2 cellular contexts compared by ENCODE assay signal in genomic region chr3:17442332-17443049, GRCh38.
TF ChIP-seq lines count a peak whose summit lies in the region.

No MANE protein-coding gene starts in this region.

TF ChIP-seq in IMR-90, 13 proteins besides CTCF, POLR2A, EP300 and RAD21:
- TF ChIP-seq, protein P1, sequence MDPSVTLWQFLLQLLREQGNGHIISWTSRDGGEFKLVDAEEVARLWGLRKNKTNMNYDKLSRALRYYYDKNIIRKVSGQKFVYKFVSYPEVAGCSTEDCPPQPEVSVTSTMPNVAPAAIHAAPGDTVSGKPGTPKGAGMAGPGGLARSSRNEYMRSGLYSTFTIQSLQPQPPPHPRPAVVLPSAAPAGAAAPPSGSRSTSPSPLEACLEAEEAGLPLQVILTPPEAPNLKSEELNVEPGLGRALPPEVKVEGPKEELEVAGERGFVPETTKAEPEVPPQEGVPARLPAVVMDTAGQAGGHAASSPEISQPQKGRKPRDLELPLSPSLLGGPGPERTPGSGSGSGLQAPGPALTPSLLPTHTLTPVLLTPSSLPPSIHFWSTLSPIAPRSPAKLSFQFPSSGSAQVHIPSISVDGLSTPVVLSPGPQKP (IDR thresholded peaks at IDR 0.05; ENCODE audit: borderline replicate concordance, low read depth, low read length) = no peak
- TF ChIP-seq MAFK (IDR thresholded peaks at IDR 0.05; ENCODE audit: low read depth, low read length) = peak; percentile 23; the same call in 1 of the 2 replicates

TF ChIP-seq in K562, 482 proteins besides CTCF, POLR2A, EP300 and RAD21 (continues in another document):
- TF ChIP-seq, protein P2, sequence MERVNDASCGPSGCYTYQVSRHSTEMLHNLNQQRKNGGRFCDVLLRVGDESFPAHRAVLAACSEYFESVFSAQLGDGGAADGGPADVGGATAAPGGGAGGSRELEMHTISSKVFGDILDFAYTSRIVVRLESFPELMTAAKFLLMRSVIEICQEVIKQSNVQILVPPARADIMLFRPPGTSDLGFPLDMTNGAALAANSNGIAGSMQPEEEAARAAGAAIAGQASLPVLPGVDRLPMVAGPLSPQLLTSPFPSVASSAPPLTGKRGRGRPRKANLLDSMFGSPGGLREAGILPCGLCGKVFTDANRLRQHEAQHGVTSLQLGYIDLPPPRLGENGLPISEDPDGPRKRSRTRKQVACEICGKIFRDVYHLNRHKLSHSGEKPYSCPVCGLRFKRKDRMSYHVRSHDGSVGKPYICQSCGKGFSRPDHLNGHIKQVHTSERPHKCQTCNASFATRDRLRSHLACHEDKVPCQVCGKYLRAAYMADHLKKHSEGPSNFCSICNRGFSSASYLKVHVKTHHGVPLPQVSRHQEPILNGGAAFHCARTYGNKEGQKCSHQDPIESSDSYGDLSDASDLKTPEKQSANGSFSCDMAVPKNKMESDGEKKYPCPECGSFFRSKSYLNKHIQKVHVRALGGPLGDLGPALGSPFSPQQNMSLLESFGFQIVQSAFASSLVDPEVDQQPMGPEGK (CRISPR knock-in tag; IDR thresholded peaks at IDR 0.05; ENCODE audit: borderline replicate concordance) = no peak
- TF ChIP-seq ZNF408 (CRISPR knock-in tag; IDR thresholded peaks at IDR 0.05; ENCODE audit: low read depth) (no peak), COPS2 (conservative IDR thresholded peaks at IDR 0.05) (no peak), TOE1 (IDR thresholded peaks at IDR 0.05; ENCODE audit: borderline replicate concordance) (peak; percentile 85), TOE1 (CRISPR knock-in tag; IDR thresholded peaks at IDR 0.05; ENCODE audit: borderline replicate concordance, low read depth) (no peak), PURB (CRISPR knock-in tag; IDR thresholded peaks at IDR 0.05; ENCODE audit: low read depth) (0 out of 2 replicates have a peak, but pooled peaks have one; percentile 44), NKRF (IDR thresholded peaks at IDR 0.05; ENCODE audit: borderline replicate concordance) (peak; percentile 41; the same call in 1 of the 2 replicates), MEF2D (tag; conservative IDR thresholded peaks at IDR 0.05; ENCODE audit: low read depth) (no peak), ETS2 (tag; IDR thresholded peaks at IDR 0.05; ENCODE audit: borderline replicate concordance, poor library complexity, severe bottlenecking) (no peak), ZNF707 (CRISPR knock-in tag; conservative IDR thresholded peaks at IDR 0.05) (no peak), CC2D1A (IDR thresholded peaks at IDR 0.05) (peak; percentile 74), LCOR (CRISPR knock-in tag; IDR thresholded peaks at IDR 0.05) (peak; percentile 81; the same call in 1 of the 2 replicates), ZNF311 (CRISPR knock-in tag; IDR thresholded peaks at IDR 0.05) (no peak), ZNF133 (CRISPR knock-in tag; IDR thresholded peaks at IDR 0.05) (no peak), CEBPG (CRISPR knock-in tag; IDR thresholded peaks at IDR 0.05) (no peak), CEBPG (tag; conservative IDR thresholded peaks at IDR 0.05 in 1 of 2, IDR thresholded peaks at IDR 0.05 in 1 of 2) (no peak), BDP1 (IDR thresholded peaks at IDR 0.05; ENCODE audit: insufficient read depth, insufficient read length) (no peak), CREM (IDR thresholded peaks at IDR 0.05; ENCODE audit: low read depth) (0 out of 2 replicates have a peak, but pooled peaks have one; percentile 24), C11orf30 (IDR thresholded peaks at IDR 0.05; ENCODE audit: low read depth) (peak; percentile 77), TRIM25 (IDR thresholded peaks at IDR 0.05; ENCODE audit: borderline replicate concordance) (peak; percentile 45; the same call in 1 of the 2 replicates), ZNF507 (tag; conservative IDR thresholded peaks at IDR 0.05) (no peak), FOXM1 (IDR thresholded peaks at IDR 0.05; ENCODE audit: low read depth) (peak; percentile 43), FOXM1 (CRISPR knock-in tag; IDR thresholded peaks at IDR 0.05; ENCODE audit: low read depth) (no peak), MTA1 (IDR thresholded peaks at IDR 0.05; ENCODE audit: borderline replicate concordance) (peak; percentile 74)
- TF ChIP-seq, protein P3, sequence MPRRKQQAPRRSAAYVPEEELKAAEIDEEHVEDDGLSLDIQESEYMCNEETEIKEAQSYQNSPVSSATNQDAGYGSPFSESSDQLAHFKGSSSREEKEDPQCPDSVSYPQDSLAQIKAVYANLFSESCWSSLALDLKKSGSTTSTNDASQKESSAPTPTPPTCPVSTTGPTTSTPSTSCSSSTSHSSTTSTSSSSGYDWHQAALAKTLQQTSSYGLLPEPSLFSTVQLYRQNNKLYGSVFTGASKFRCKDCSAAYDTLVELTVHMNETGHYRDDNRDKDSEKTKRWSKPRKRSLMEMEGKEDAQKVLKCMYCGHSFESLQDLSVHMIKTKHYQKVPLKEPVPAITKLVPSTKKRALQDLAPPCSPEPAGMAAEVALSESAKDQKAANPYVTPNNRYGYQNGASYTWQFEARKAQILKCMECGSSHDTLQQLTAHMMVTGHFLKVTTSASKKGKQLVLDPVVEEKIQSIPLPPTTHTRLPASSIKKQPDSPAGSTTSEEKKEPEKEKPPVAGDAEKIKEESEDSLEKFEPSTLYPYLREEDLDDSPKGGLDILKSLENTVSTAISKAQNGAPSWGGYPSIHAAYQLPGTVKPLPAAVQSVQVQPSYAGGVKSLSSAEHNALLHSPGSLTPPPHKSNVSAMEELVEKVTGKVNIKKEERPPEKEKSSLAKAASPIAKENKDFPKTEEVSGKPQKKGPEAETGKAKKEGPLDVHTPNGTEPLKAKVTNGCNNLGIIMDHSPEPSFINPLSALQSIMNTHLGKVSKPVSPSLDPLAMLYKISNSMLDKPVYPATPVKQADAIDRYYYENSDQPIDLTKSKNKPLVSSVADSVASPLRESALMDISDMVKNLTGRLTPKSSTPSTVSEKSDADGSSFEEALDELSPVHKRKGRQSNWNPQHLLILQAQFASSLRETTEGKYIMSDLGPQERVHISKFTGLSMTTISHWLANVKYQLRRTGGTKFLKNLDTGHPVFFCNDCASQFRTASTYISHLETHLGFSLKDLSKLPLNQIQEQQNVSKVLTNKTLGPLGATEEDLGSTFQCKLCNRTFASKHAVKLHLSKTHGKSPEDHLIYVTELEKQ (CRISPR knock-in tag; IDR thresholded peaks at IDR 0.05) = no peak
- TF ChIP-seq, protein P4, sequence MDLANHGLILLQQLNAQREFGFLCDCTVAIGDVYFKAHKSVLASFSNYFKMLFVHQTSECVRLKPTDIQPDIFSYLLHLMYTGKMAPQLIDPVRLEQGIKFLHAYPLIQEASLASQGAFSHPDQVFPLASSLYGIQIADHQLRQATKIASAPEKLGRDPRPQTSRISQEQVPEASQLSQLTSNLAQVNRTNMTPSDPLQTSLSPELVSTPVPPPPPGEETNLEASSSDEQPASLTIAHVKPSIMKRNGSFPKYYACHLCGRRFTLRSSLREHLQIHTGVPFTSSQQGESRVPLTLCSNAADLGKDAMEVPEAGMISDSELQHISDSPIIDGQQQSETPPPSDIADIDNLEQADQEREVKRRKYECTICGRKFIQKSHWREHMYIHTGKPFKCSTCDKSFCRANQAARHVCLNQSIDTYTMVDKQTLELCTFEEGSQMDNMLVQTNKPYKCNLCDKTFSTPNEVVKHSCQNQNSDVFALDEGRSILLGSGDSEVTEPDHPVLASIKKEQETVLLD (IDR thresholded peaks at IDR 0.05) = peak; percentile 74; the same call in 1 of the 2 replicates
- TF ChIP-seq, protein P5, sequence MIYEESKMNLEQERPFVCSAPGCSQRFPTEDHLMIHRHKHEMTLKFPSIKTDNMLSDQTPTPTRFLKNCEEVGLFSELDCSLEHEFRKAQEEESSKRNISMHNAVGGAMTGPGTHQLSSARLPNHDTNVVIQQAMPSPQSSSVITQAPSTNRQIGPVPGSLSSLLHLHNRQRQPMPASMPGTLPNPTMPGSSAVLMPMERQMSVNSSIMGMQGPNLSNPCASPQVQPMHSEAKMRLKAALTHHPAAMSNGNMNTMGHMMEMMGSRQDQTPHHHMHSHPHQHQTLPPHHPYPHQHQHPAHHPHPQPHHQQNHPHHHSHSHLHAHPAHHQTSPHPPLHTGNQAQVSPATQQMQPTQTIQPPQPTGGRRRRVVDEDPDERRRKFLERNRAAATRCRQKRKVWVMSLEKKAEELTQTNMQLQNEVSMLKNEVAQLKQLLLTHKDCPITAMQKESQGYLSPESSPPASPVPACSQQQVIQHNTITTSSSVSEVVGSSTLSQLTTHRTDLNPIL (CRISPR knock-in tag; IDR thresholded peaks at IDR 0.05) = no peak
- TF ChIP-seq, protein P6, sequence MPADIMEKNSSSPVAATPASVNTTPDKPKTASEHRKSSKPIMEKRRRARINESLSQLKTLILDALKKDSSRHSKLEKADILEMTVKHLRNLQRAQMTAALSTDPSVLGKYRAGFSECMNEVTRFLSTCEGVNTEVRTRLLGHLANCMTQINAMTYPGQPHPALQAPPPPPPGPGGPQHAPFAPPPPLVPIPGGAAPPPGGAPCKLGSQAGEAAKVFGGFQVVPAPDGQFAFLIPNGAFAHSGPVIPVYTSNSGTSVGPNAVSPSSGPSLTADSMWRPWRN (IDR thresholded peaks at IDR 0.05; ENCODE audit: low read depth) = no peak
- TF ChIP-seq, protein P7, sequence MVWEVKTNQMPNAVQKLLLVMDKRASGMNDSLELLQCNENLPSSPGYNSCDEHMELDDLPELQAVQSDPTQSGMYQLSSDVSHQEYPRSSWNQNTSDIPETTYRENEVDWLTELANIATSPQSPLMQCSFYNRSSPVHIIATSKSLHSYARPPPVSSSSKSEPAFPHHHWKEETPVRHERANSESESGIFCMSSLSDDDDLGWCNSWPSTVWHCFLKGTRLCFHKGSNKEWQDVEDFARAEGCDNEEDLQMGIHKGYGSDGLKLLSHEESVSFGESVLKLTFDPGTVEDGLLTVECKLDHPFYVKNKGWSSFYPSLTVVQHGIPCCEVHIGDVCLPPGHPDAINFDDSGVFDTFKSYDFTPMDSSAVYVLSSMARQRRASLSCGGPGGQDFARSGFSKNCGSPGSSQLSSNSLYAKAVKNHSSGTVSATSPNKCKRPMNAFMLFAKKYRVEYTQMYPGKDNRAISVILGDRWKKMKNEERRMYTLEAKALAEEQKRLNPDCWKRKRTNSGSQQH (CRISPR knock-in tag; IDR thresholded peaks at IDR 0.05) = peak; percentile 89; the same call in 1 of the 2 replicates
